In genomic region chr1:10662824-10663667, GRCh38 we compare ENCODE assay signal across 1 cellular context.
TF ChIP-seq lines count a peak whose summit lies in the region.

No MANE protein-coding gene starts in this region.

TF ChIP-seq in HepG2, 621 proteins besides CTCF, POLR2A, EP300 and RAD21 (continued from another document):
- TF ChIP-seq, protein P1, sequence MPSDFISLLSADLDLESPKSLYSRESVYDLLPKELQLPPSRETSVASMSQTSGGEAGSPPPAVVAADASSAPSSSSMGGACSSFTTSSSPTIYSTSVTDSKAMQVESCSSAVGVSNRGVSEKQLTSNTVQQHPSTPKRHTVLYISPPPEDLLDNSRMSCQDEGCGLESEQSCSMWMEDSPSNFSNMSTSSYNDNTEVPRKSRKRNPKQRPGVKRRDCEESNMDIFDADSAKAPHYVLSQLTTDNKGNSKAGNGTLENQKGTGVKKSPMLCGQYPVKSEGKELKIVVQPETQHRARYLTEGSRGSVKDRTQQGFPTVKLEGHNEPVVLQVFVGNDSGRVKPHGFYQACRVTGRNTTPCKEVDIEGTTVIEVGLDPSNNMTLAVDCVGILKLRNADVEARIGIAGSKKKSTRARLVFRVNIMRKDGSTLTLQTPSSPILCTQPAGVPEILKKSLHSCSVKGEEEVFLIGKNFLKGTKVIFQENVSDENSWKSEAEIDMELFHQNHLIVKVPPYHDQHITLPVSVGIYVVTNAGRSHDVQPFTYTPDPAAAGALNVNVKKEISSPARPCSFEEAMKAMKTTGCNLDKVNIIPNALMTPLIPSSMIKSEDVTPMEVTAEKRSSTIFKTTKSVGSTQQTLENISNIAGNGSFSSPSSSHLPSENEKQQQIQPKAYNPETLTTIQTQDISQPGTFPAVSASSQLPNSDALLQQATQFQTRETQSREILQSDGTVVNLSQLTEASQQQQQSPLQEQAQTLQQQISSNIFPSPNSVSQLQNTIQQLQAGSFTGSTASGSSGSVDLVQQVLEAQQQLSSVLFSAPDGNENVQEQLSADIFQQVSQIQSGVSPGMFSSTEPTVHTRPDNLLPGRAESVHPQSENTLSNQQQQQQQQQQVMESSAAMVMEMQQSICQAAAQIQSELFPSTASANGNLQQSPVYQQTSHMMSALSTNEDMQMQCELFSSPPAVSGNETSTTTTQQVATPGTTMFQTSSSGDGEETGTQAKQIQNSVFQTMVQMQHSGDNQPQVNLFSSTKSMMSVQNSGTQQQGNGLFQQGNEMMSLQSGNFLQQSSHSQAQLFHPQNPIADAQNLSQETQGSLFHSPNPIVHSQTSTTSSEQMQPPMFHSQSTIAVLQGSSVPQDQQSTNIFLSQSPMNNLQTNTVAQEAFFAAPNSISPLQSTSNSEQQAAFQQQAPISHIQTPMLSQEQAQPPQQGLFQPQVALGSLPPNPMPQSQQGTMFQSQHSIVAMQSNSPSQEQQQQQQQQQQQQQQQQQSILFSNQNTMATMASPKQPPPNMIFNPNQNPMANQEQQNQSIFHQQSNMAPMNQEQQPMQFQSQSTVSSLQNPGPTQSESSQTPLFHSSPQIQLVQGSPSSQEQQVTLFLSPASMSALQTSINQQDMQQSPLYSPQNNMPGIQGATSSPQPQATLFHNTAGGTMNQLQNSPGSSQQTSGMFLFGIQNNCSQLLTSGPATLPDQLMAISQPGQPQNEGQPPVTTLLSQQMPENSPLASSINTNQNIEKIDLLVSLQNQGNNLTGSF (CRISPR knock-in tag; IDR thresholded peaks at IDR 0.05): no peak
- no peak for TF ChIP-seq ZBTB21 (CRISPR knock-in tag; IDR thresholded peaks at IDR 0.05)
- no peak for TF ChIP-seq ZNF567 (CRISPR knock-in tag; IDR thresholded peaks at IDR 0.05; ENCODE audit: borderline replicate concordance)
- no peak for TF ChIP-seq KAT8 (CRISPR knock-in tag; IDR thresholded peaks at IDR 0.05)
- no peak for TF ChIP-seq FOXA3 (CRISPR knock-in tag; IDR thresholded peaks at IDR 0.05)
- no peak for TF ChIP-seq ZNF776 (CRISPR knock-in tag; IDR thresholded peaks at IDR 0.05)
- no peak for TF ChIP-seq AGO1 (IDR thresholded peaks at IDR 0.05; ENCODE audit: low read depth, low read length, poor library complexity, severe bottlenecking)
- TF ChIP-seq ZNF275 (CRISPR knock-in tag; IDR thresholded peaks at IDR 0.05; ENCODE audit: borderline replicate concordance): no peak
- TF ChIP-seq ZNF225 (CRISPR knock-in tag; IDR thresholded peaks at IDR 0.05): no peak
- TF ChIP-seq HIVEP1 (CRISPR knock-in tag; IDR thresholded peaks at IDR 0.05): no peak
- no peak for TF ChIP-seq PRMT3 (CRISPR knock-in tag; IDR thresholded peaks at IDR 0.05; ENCODE audit: borderline replicate concordance, low read depth)
- TF ChIP-seq U2AF2 (IDR thresholded peaks at IDR 0.05; ENCODE audit: low read depth, low read length): no peak
